ENCODE assay signal across 8 cellular contexts in the genomic region with DNA sequence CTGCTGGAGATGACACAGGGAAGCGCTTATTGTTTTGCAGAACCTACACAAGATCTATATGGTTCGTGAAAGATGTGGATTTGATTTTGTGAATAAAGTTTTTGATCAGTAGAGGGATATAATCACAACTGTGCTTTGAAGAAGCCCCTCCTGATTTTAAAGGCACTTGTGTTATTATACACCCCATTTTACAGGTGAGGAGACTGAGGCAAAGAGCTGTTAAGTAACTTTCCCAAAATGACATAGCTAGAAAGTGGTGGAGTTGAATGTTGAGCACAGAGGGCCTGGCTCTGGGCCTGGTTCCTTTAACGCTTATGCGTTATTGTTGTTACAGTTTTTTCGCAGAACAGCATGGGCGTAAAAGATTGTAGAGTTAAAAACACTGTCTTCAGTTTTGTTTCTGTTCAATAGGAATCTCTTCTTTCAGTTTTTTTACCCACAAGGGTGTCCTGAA. TPM values are rescaled to one million over a fixed set of nuclear protein-coding genes. Genes with fewer than 3 reads are reported as not detected.
DNase-seq lines count a peak whose midpoint lies in the region; ATAC-seq, FAIRE-seq and TF ChIP-seq lines count a peak whose summit lies in the region.

No MANE protein-coding gene starts in this region.

- no peak overlapping the region for H2AK5ac ChIP-seq in IMR-90 (ENCODE audit: low read depth, low read length)

- no peak for TF ChIP-seq RAD21 in IMR-90 (IDR thresholded peaks at IDR 0.05; ENCODE audit: low read length)

- no peaks in the 10 kb centered on the region for H4K20me1 ChIP-seq in IMR-90 (ENCODE audit: insufficient read depth, low read length)

- peaks cover 27% of the 10 kb centered on the region for H3K4me1 ChIP-seq in A673 (ENCODE audit: insufficient read depth, low read length, poor library complexity, severe bottlenecking)
- H3K4me1 ChIP-seq in IMR-90 (ENCODE audit: control insufficient read depth, insufficient read depth, low read length) = peaks cover 5% of the 10 kb centered on the region; the same call in 1 of the 2 replicates
- peaks cover 15 to 19% of the 10 kb centered on the region in 2 donors for H3K4me1 ChIP-seq in mucosa of rectum (ENCODE audit: control insufficient read depth in 2 of 2, insufficient read depth in 2 of 2, low read length in 2 of 2)

- H3K79me1 ChIP-seq in IMR-90 (ENCODE audit: low read depth in 1 of 2, low read length in 2 of 2) = peaks cover 15 to 19% of the 10 kb centered on the region in 2 experiments

- TF ChIP-seq CTCF in A673 (conservative IDR thresholded peaks at IDR 0.05; ENCODE audit: low read depth, low read length) = no peak
- no peak for TF ChIP-seq CTCF in IMR-90 (conservative IDR thresholded peaks at IDR 0.05; ENCODE audit: low read depth, low read length)
- no peak for TF ChIP-seq CTCF in bronchial epithelial cell (IDR thresholded peaks at IDR 0.05; ENCODE audit: insufficient read depth, low read length, severe bottlenecking)

- BruUV-seq in A673 (replicated peaks; lab: Mats Ljungman, UMichigan) = no TSS peak
- no TSS peak for BruUV-seq in IMR-90 (replicated peaks; lab: Mats Ljungman, UMichigan)

- H2BK20ac ChIP-seq in IMR-90 (ENCODE audit: low read depth, low read length) = no peak overlapping the region

- peak overlapping the region; percentile 68 for H3K14ac ChIP-seq in IMR-90 (replicated peaks; ENCODE audit: low read depth, low read length)

- H3K36me3 ChIP-seq in A673 (ENCODE audit: insufficient read depth, low read length, poor library complexity, severe bottlenecking) = no peaks in the 10 kb centered on the region
- H3K36me3 ChIP-seq in IMR-90 (ENCODE audit: control insufficient read depth, insufficient read depth, low read length) = no peaks in the 10 kb centered on the region
- no peaks in the 10 kb centered on the region for H3K36me3 ChIP-seq in bronchial epithelial cell (ENCODE audit: control insufficient read depth, insufficient read depth, low read length)
- H3K36me3 ChIP-seq in mucosa of rectum (ENCODE audit: control insufficient read depth in 2 of 2, insufficient read depth in 2 of 2, low read length in 2 of 2) = no peaks in the 10 kb centered on the region

- H4K91ac ChIP-seq in IMR-90 (ENCODE audit: insufficient read depth, low read depth, low read length) = no peak overlapping the region

- H3K9ac ChIP-seq in IMR-90 (ENCODE audit: low read depth, low read length) (peak overlapping the region; percentile 100), mucosa of rectum (ENCODE audit: low read depth in 1 of 2, low read length in 2 of 2) (peak overlapping the region; percentile 91)

- dilution Hi-C loops in IMR-90 (cut with HindIII; ENCODE audit: low sequenced_read_pairs, unreplicated experiment) = no loop called here

- no peak for TF ChIP-seq POLR2A in IMR-90 (IDR thresholded peaks at IDR 0.05; ENCODE audit: low read depth, low read length)

- no peak overlapping the region for H2BK15ac ChIP-seq in IMR-90 (ENCODE audit: low read depth, low read length)

- no peaks in the 10 kb centered on the region for H3K9me1 ChIP-seq in IMR-90 (ENCODE audit: insufficient read depth, low read length)

- peak overlapping the region; percentile 88; the same call in 1 of the 2 replicates for H3K18ac ChIP-seq in IMR-90 (ENCODE audit: low read depth, low read length)

- intact Hi-C loops in A673 (cut with micrococcal nuclease; ENCODE audit: unreplicated experiment) (loop anchor here (1.0 kb wide), 1 partner anchor 13 kb away; no protein-coding TSS in a partner anchor), IMR-90 (cut with micrococcal nuclease) (loop anchor here (5.0 to 10.0 kb wide), 3 partner anchors 34 to 474 kb away; no protein-coding TSS in a partner anchor)

- CTCF ChIA-PET in A673 (lab: Charles Lee) = no interaction called here
- CTCF ChIA-PET in IMR-90 (lab: Yijun Ruan, JAX) = no interaction called here

- no peak for ATAC-seq in IMR-90 (ENCODE audit: low read depth)
- ATAC-seq in GM18520 (IDR thresholded peaks at IDR 0.05; ENCODE audit: unreplicated experiment) = no peak
- no peak for ATAC-seq in HG03439 (IDR thresholded peaks at IDR 0.05; ENCODE audit: unreplicated experiment)

- peak overlapping the region; percentile 80 for H3K23ac ChIP-seq in IMR-90 (ENCODE audit: low read depth, low read length)

- peak overlapping the region; percentile 74 for H2AFZ ChIP-seq in IMR-90 (replicated peaks; ENCODE audit: low read length, poor library complexity)

- H2BK5ac ChIP-seq in IMR-90 (ENCODE audit: low read depth, low read length, poor library complexity, severe bottlenecking) = peak overlapping the region; percentile 59

- H3K4me3 ChIP-seq in A673 (ENCODE audit: low read depth, low read length, poor library complexity, severe bottlenecking) = peak overlapping the region; percentile 62
- H3K4me3 ChIP-seq in IMR-90 (ENCODE audit: insufficient read depth, low read depth, low read length) = peak overlapping the region; percentile 81
- H3K4me3 ChIP-seq in bronchial epithelial cell (ENCODE audit: low read depth, low read length) = peak overlapping the region; percentile 70
- peak overlapping the region; percentile 79 to 92 for H3K4me3 ChIP-seq in mucosa of rectum (ENCODE audit: low read length in 2 of 2)

- no peak for DNase-seq in A673 (ENCODE audit: low spot score)
- DNase-seq in IMR-90 = no peak
- no peak for DNase-seq in bronchial epithelial cell (ENCODE audit: low read depth)
- DNase-seq in NCI-H2081 (lab: John Stamatoyannopoulos, UW) = no peak
- DNase-seq in HK-2 (ENCODE audit: unreplicated experiment) = no peak

- no peaks in the 10 kb centered on the region for H3K27me3 ChIP-seq in A673 (replicated peaks; ENCODE audit: insufficient read depth, low read depth, low read length, poor library complexity)
- H3K27me3 ChIP-seq in IMR-90 (ENCODE audit: control insufficient read depth, insufficient read depth, low read length) = no peaks in the 10 kb centered on the region
- H3K27me3 ChIP-seq in bronchial epithelial cell (ENCODE audit: control insufficient read depth, insufficient read depth, low read length) = no peaks in the 10 kb centered on the region
- H3K27me3 ChIP-seq in mucosa of rectum (ENCODE audit: control insufficient read depth in 2 of 2, insufficient read depth in 2 of 2, low read length in 2 of 2) = no peaks in the 10 kb centered on the region

- in situ Hi-C loops in IMR-90 (cut with MboI; ENCODE audit: low sequenced_read_pairs) = no loop called here

- WGBS in IMR-90 (ENCODE audit: extremely low coverage in 2 of 2, insufficient read length in 1 of 2), 2 experiments = no CpG with 5 or more reads among the region's 6 CpGs

- H2AK9ac ChIP-seq in IMR-90 (replicated peaks; ENCODE audit: low read depth, low read length, poor library complexity) = no peak overlapping the region

- H3K4me2 ChIP-seq in IMR-90 (ENCODE audit: low read depth, low read length) = peak overlapping the region; percentile 93

- POLR2A ChIA-PET in A673 (lab: Charles Lee; ENCODE audit: low non-redundant PET) (interaction anchor here (0.6 kb wide), 1 partner anchor 64 kb away, joined by 3 read pairs; no protein-coding TSS in a partner anchor), IMR-90 (lab: Charles Lee; ENCODE audit: unreplicated experiment) (no interaction called here)

- H3K27ac ChIP-seq in A673 (ENCODE audit: low read depth, low read length, poor library complexity, severe bottlenecking) (peak overlapping the region; percentile 93), IMR-90 (ENCODE audit: insufficient read depth, low read length) (peak overlapping the region; percentile 99), mucosa of rectum (ENCODE audit: low read depth in 2 of 2, low read length in 2 of 2) (peak overlapping the region; percentile 96 to 97)

- H4K5ac ChIP-seq in IMR-90 (ENCODE audit: low read depth, low read length) = peak overlapping the region; percentile 92; the same call in 1 of the 2 replicates

- H3K4ac ChIP-seq in IMR-90 (ENCODE audit: low read depth, low read length) = peak overlapping the region; percentile 59; the same call in 1 of the 2 replicates

- peak overlapping the region; percentile 87; the same call in 1 of the 2 replicates for H3K56ac ChIP-seq in IMR-90 (ENCODE audit: extremely low read depth, insufficient read depth, low read length)

- 0 out of 2 replicates have a peak overlapping the region, but pooled peaks have one; percentile 2 for H2BK120ac ChIP-seq in IMR-90 (ENCODE audit: low read depth, low read length)

- H3K9me3 ChIP-seq in A673 (ENCODE audit: low read depth, low read length, poor library complexity, severe bottlenecking) (no peaks in the 10 kb centered on the region), IMR-90 (ENCODE audit: control insufficient read depth, insufficient read depth, low read length) (no peaks in the 10 kb centered on the region), mucosa of rectum (ENCODE audit: control insufficient read depth in 2 of 2, low read length in 2 of 2) (no peaks in the 10 kb centered on the region)

- no peak for FAIRE-seq in bronchial epithelial cell (lab: Jason Lieb, UNC)

- peak overlapping the region; percentile 76 for H4K8ac ChIP-seq in IMR-90 (ENCODE audit: low read depth in 2 of 2, low read length in 2 of 2)

TF ChIP-seq in IMR-90, 13 proteins besides CTCF, POLR2A, EP300 and RAD21:
- TF ChIP-seq CHD1 (IDR thresholded peaks at IDR 0.05; ENCODE audit: low read depth, low read length) = no peak

RNA-seq across cellular contexts. Expression of gene TDRD3, which starts 1.4 kb away (rescaled TPM):
- total RNA-seq in A673 (2021) (30.7 and 34.1 TPM in 2 replicates), IMR-90 (2012; rRNA removed) (12.0 and 14.7 TPM in 2 replicates), bronchial epithelial cell (12.4 and 12.7 TPM in 2 replicates)
- polyA plus RNA-seq in IMR-90 (2012; rRNA removed) = 3.4 and 3.9 TPM in 2 replicates
- 0.38 and 0.97 TPM in 2 replicates for polyA plus RNA-seq in IMR-90 (2012; cell fraction: cytosol; rRNA removed)
- 0.61 and 8.8 TPM in 2 replicates for polyA plus RNA-seq in IMR-90 (2012; cell fraction: nucleus; rRNA removed; ENCODE audit: low replicate concordance)
